ENCODE assay signal across 4 cellular contexts in genomic region chr11:30202989-30203388, GRCh38. TPM values are rescaled to one million over a fixed set of nuclear protein-coding genes. Genes with fewer than 3 reads are reported as not detected.
"Had no signal": no experiment of that assay in that cellular context is flagged by ENCODE, and none has a peak within 500 bp of the region (broad histone marks: within the 10 kb centered on the region; RNA-seq: fewer than 3 reads in every experiment).

No MANE protein-coding gene starts in this region.

RNA-seq across cellular contexts. Expression of gene FSHB, which starts 27.8 kb away (rescaled TPM):
- polyA plus RNA-seq: adipose tissue, adrenal gland, aorta, cardiac muscle cell had no signal
